ENCODE assay signal across 1 cellular context in the genomic region with DNA sequence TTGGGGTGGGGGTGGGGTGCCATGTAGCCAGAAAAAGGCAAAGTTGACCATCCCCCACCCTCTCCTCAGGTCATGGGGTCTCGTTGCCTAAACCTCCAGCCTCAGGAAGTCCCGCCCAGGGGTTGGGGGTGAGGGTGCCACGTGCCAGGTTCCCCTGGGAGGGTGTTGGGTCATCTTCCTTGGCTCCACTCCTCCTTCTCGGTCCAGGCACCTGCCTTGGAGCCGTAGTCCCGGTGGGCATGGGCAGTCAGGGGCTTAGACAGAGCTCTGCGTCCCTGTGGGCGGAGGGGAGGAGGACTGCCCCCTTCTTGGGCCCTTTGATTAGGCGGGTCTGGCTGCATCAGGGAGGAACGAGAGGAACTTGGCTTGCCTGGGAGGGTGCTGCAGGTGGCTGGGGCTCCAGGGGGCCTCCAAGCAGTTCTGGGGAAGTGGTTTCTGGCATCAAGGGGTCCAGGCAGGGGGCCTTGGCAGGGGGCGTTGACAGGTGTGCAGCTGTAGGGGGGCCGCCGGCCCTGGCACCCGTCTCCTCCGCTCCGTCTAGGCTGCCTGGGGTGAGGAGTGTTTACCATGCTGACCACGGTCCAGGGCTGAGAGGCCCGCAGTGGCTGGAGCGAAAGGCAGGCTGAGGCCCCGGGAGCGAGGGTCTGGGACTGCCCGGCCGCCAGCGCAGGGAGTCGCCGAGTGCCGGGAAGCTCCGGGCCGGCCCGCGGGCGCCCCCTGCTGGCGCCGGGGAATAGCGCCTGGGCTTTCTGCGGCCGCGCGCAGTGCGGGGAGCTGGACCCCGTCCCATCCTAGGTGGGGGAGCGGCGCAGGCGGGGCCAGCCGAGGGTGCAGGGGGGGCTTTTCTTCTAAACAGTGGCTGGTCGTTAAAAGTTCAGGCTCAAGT.
TF ChIP-seq lines count a peak whose summit lies in the region.

No MANE protein-coding gene starts in this region.

TF ChIP-seq in HepG2, 621 proteins besides CTCF, POLR2A, EP300 and RAD21 (continues in another document):
- TF ChIP-seq ZNF660 (CRISPR knock-in tag; IDR thresholded peaks at IDR 0.05; ENCODE audit: borderline replicate concordance, low read depth): no peak
- TF ChIP-seq ETV6 (CRISPR knock-in tag; conservative IDR thresholded peaks at IDR 0.05): no peak
- peak; percentile 98; the same call in 1 of the 2 replicates for TF ChIP-seq ZNF564 (CRISPR knock-in tag; IDR thresholded peaks at IDR 0.05)
- TF ChIP-seq, protein P1, sequence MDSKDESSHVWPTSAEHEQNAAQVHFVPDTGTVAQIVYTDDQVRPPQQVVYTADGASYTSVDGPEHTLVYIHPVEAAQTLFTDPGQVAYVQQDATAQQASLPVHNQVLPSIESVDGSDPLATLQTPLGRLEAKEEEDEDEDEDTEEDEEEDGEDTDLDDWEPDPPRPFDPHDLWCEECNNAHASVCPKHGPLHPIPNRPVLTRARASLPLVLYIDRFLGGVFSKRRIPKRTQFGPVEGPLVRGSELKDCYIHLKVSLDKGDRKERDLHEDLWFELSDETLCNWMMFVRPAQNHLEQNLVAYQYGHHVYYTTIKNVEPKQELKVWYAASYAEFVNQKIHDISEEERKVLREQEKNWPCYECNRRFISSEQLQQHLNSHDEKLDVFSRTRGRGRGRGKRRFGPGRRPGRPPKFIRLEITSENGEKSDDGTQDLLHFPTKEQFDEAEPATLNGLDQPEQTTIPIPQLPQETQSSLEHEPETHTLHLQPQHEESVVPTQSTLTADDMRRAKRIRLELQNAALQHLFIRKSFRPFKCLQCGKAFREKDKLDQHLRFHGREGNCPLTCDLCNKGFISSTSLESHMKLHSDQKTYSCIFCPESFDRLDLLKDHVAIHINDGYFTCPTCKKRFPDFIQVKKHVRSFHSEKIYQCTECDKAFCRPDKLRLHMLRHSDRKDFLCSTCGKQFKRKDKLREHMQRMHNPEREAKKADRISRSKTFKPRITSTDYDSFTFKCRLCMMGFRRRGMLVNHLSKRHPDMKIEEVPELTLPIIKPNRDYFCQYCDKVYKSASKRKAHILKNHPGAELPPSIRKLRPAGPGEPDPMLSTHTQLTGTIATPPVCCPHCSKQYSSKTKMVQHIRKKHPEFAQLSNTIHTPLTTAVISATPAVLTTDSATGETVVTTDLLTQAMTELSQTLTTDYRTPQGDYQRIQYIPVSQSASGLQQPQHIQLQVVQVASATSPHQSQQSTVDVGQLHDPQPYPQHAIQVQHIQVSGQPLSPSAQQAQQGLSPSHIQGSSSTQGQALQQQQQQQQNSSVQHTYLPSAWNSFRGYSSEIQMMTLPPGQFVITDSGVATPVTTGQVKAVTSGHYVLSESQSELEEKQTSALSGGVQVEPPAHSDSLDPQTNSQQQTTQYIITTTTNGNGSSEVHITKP (CRISPR knock-in tag; IDR thresholded peaks at IDR 0.05; ENCODE audit: low read depth): no peak
- TF ChIP-seq, protein P2, sequence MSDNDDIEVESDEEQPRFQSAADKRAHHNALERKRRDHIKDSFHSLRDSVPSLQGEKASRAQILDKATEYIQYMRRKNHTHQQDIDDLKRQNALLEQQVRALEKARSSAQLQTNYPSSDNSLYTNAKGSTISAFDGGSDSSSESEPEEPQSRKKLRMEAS (IDR thresholded peaks at IDR 0.05): 0 out of 2 replicates have a peak, but pooled peaks have one; percentile 21
- TF ChIP-seq, protein P3, sequence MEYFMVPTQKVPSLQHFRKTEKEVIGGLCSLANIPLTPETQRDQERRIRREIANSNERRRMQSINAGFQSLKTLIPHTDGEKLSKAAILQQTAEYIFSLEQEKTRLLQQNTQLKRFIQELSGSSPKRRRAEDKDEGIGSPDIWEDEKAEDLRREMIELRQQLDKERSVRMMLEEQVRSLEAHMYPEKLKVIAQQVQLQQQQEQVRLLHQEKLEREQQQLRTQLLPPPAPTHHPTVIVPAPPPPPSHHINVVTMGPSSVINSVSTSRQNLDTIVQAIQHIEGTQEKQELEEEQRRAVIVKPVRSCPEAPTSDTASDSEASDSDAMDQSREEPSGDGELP (IDR thresholded peaks at IDR 0.05; ENCODE audit: borderline replicate concordance, low read depth): no peak
- TF ChIP-seq ZNF530 (CRISPR knock-in tag; IDR thresholded peaks at IDR 0.05; ENCODE audit: low read depth): no peak
- TF ChIP-seq ZSCAN31 (CRISPR knock-in tag; IDR thresholded peaks at IDR 0.05; ENCODE audit: low read depth): peak; percentile 64; the same call in 1 of the 2 replicates
- TF ChIP-seq, protein P4, sequence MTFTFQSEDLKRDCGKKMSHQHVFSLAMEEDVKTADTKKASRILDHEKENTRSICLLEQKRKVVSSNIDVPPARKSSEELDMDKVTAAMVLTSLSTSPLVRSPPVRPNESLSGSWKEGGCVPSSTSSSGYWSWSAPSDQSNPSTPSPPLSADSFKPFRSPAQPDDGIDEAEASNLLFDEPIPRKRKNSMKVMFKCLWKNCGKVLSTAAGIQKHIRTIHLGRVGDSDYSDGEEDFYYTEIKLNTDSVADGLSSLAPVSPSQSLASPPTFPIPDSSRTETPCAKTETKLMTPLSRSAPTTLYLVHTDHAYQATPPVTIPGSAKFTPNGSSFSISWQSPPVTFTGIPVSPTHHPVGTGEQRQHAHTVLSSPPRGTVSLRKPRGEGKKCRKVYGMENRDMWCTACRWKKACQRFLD (CRISPR knock-in tag; IDR thresholded peaks at IDR 0.05; ENCODE audit: borderline replicate concordance): no peak
- no peak for TF ChIP-seq FOXA1 (IDR thresholded peaks at IDR 0.05)
- TF ChIP-seq FOXA1 (CRISPR knock-in tag; IDR thresholded peaks at IDR 0.05): peak; percentile 35; the same call in 1 of the 2 replicates
- TF ChIP-seq YY1 (IDR thresholded peaks at IDR 0.05; ENCODE audit: insufficient read depth, insufficient replicate concordance, low read depth, low read length): peak; percentile 74
- no peak; the same call in 1 of the 2 replicates for TF ChIP-seq ZNF891 (CRISPR knock-in tag; IDR thresholded peaks at IDR 0.05)
- peak; percentile 46; the same call in 1 of the 2 replicates for TF ChIP-seq MED1 (CRISPR knock-in tag; IDR thresholded peaks at IDR 0.05)
- no peak for TF ChIP-seq ZNF251 (CRISPR knock-in tag; IDR thresholded peaks at IDR 0.05)
- TF ChIP-seq, protein P5, sequence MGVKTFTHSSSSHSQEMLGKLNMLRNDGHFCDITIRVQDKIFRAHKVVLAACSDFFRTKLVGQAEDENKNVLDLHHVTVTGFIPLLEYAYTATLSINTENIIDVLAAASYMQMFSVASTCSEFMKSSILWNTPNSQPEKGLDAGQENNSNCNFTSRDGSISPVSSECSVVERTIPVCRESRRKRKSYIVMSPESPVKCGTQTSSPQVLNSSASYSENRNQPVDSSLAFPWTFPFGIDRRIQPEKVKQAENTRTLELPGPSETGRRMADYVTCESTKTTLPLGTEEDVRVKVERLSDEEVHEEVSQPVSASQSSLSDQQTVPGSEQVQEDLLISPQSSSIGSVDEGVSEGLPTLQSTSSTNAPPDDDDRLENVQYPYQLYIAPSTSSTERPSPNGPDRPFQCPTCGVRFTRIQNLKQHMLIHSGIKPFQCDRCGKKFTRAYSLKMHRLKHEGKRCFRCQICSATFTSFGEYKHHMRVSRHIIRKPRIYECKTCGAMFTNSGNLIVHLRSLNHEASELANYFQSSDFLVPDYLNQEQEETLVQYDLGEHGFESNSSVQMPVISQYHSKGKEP (CRISPR knock-in tag; IDR thresholded peaks at IDR 0.05): no peak
- TF ChIP-seq ATF7 (IDR thresholded peaks at IDR 0.05): no peak
- TF ChIP-seq ATF7 (CRISPR knock-in tag; IDR thresholded peaks at IDR 0.05): no peak
- TF ChIP-seq KLF6 (CRISPR knock-in tag; IDR thresholded peaks at IDR 0.05): peak; percentile 73; the same call in 1 of the 2 replicates
- no peak for TF ChIP-seq ZNF296 (CRISPR knock-in tag; conservative IDR thresholded peaks at IDR 0.05)
- no peak for TF ChIP-seq ZNF460 (CRISPR knock-in tag; IDR thresholded peaks at IDR 0.05; ENCODE audit: borderline replicate concordance)
- TF ChIP-seq RFX5 (IDR thresholded peaks at IDR 0.05; ENCODE audit: low read depth, low read length): no peak
- TF ChIP-seq ZKSCAN5 (CRISPR knock-in tag; IDR thresholded peaks at IDR 0.05): no peak
- no peak for TF ChIP-seq ZNF788 (CRISPR knock-in tag; IDR thresholded peaks at IDR 0.05; ENCODE audit: borderline replicate concordance)
- TF ChIP-seq SATB2 (CRISPR knock-in tag; IDR thresholded peaks at IDR 0.05): no peak
- TF ChIP-seq, protein P6, sequence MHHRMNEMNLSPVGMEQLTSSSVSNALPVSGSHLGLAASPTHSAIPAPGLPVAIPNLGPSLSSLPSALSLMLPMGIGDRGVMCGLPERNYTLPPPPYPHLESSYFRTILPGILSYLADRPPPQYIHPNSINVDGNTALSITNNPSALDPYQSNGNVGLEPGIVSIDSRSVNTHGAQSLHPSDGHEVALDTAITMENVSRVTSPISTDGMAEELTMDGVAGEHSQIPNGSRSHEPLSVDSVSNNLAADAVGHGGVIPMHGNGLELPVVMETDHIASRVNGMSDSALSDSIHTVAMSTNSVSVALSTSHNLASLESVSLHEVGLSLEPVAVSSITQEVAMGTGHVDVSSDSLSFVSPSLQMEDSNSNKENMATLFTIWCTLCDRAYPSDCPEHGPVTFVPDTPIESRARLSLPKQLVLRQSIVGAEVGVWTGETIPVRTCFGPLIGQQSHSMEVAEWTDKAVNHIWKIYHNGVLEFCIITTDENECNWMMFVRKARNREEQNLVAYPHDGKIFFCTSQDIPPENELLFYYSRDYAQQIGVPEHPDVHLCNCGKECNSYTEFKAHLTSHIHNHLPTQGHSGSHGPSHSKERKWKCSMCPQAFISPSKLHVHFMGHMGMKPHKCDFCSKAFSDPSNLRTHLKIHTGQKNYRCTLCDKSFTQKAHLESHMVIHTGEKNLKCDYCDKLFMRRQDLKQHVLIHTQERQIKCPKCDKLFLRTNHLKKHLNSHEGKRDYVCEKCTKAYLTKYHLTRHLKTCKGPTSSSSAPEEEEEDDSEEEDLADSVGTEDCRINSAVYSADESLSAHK (CRISPR knock-in tag; IDR thresholded peaks at IDR 0.05; ENCODE audit: borderline replicate concordance): no peak
- no peak for TF ChIP-seq ZNF7 (CRISPR knock-in tag; IDR thresholded peaks at IDR 0.05)
- TF ChIP-seq ZNF773 (CRISPR knock-in tag; IDR thresholded peaks at IDR 0.05; ENCODE audit: borderline replicate concordance): 0 out of 2 replicates have a peak, but pooled peaks have one; percentile 33
- no peak for TF ChIP-seq CBX1 (IDR thresholded peaks at IDR 0.05; ENCODE audit: low read depth)
- TF ChIP-seq ZNF569 (CRISPR knock-in tag; IDR thresholded peaks at IDR 0.05; ENCODE audit: borderline replicate concordance): no peak
- peak; percentile 51; the same call in 1 of the 2 replicates for TF ChIP-seq SIN3A (IDR thresholded peaks at IDR 0.05; ENCODE audit: borderline replicate concordance, low read depth, low read length)
- no peak for TF ChIP-seq ARHGAP35 (CRISPR knock-in tag; IDR thresholded peaks at IDR 0.05; ENCODE audit: borderline replicate concordance)
- TF ChIP-seq, protein P7, sequence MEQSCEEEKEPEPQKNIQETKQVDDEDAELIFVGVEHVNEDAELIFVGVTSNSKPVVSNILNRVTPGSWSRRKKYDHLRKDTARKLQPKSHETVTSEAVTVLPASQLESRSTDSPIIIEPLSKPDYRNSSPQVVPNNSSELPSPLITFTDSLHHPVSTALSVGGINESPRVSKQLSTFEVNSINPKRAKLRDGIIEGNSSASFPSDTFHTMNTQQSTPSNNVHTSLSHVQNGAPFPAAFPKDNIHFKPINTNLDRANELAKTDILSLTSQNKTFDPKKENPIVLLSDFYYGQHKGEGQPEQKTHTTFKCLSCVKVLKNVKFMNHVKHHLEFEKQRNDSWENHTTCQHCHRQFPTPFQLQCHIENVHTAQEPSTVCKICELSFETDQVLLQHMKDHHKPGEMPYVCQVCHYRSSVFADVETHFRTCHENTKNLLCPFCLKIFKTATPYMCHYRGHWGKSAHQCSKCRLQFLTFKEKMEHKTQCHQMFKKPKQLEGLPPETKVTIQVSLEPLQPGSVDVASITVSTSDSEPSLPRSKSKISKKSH (CRISPR knock-in tag; IDR thresholded peaks at IDR 0.05; ENCODE audit: borderline replicate concordance): peak; percentile 69; the same call in 1 of the 2 replicates
- TF ChIP-seq ZNF780A (CRISPR knock-in tag; IDR thresholded peaks at IDR 0.05): no peak
- TF ChIP-seq, protein P8, sequence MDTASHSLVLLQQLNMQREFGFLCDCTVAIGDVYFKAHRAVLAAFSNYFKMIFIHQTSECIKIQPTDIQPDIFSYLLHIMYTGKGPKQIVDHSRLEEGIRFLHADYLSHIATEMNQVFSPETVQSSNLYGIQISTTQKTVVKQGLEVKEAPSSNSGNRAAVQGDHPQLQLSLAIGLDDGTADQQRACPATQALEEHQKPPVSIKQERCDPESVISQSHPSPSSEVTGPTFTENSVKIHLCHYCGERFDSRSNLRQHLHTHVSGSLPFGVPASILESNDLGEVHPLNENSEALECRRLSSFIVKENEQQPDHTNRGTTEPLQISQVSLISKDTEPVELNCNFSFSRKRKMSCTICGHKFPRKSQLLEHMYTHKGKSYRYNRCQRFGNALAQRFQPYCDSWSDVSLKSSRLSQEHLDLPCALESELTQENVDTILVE (CRISPR knock-in tag; IDR thresholded peaks at IDR 0.05): no peak
- TF ChIP-seq, protein P9, sequence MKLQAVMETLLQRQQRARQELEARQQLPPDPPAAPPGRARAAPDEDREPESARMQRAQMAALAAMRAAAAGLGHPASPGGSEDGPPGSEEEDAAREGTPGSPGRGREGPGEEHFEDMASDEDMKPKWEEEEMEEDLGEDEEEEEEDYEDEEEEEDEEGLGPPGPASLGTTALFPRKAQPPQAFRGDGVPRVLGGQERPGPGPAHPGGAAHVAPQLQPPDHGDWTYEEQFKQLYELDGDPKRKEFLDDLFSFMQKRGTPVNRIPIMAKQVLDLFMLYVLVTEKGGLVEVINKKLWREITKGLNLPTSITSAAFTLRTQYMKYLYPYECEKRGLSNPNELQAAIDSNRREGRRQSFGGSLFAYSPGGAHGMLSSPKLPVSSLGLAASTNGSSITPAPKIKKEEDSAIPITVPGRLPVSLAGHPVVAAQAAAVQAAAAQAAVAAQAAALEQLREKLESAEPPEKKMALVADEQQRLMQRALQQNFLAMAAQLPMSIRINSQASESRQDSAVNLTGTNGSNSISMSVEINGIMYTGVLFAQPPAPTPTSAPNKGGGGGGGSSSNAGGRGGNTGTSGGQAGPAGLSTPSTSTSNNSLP (IDR thresholded peaks at IDR 0.05; ENCODE audit: low read depth, low read length): no peak
- TF ChIP-seq, protein P10, sequence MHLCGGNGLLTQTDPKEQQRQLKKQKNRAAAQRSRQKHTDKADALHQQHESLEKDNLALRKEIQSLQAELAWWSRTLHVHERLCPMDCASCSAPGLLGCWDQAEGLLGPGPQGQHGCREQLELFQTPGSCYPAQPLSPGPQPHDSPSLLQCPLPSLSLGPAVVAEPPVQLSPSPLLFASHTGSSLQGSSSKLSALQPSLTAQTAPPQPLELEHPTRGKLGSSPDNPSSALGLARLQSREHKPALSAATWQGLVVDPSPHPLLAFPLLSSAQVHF (CRISPR knock-in tag; IDR thresholded peaks at IDR 0.05): no peak
- no peak for TF ChIP-seq MLLT10 (CRISPR knock-in tag; IDR thresholded peaks at IDR 0.05)
- no peak for TF ChIP-seq TGIF2 (CRISPR knock-in tag; IDR thresholded peaks at IDR 0.05)
- peak; percentile 27 for TF ChIP-seq ASH2L (IDR thresholded peaks at IDR 0.05; ENCODE audit: insufficient read length, low read depth, low read length)
- TF ChIP-seq AGO2 (optimal IDR thresholded peaks at IDR 0.05; ENCODE audit: low read depth, low read length): peak; percentile 74
- no peak for TF ChIP-seq NFE2L1 (CRISPR knock-in tag; IDR thresholded peaks at IDR 0.05; ENCODE audit: borderline replicate concordance)
- TF ChIP-seq, protein P11, sequence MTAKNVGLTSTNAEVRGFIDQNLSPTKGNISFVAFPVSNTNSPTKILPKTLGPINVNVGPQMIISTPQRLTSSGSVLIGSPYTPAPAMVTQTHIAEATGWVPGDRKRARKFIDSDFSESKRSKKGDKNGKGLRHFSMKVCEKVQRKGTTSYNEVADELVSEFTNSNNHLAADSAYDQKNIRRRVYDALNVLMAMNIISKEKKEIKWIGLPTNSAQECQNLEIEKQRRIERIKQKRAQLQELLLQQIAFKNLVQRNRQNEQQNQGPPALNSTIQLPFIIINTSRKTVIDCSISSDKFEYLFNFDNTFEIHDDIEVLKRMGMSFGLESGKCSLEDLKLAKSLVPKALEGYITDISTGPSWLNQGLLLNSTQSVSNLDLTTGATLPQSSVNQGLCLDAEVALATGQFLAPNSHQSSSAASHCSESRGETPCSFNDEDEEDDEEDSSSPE (CRISPR knock-in tag; IDR thresholded peaks at IDR 0.05): peak; percentile 15; the same call in 1 of the 2 replicates
